ENCODE assay signal across 2 cellular contexts in the genomic region with DNA sequence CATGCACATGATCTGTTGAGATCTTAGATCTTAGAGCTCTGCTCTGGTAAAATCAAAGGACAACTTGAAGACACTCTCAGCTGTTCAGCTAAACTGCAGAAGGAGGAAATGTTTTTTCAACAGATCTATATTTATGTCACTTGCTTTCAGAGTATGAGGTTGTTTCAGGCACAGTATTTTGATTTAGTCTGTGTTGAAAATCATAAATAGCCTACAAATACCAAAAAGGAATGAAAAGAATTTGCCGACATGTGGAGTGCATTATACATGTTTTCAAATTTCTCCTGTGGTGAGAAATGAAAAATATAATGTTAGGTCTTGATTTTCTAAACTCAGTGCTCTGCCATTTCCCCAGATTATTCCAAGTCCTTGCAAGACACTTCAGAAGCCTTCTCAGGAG.
TF ChIP-seq lines count a peak whose summit lies in the region.

No MANE protein-coding gene starts in this region.

TF ChIP-seq in SK-N-SH treated with all-trans-retinoic acid at 6 μM for 48 hours, 23 proteins besides CTCF, POLR2A, EP300 and RAD21 (continued from another document):
- TF ChIP-seq PATZ1 (CRISPR knock-in tag; IDR thresholded peaks at IDR 0.05; ENCODE audit: borderline replicate concordance) = no peak
- no peak for TF ChIP-seq BACH2 (CRISPR knock-in tag; IDR thresholded peaks at IDR 0.05; ENCODE audit: borderline replicate concordance)
- TF ChIP-seq ARNTL (CRISPR knock-in tag; IDR thresholded peaks at IDR 0.05; ENCODE audit: borderline replicate concordance, low read depth) = no peak
- TF ChIP-seq, protein P1, sequence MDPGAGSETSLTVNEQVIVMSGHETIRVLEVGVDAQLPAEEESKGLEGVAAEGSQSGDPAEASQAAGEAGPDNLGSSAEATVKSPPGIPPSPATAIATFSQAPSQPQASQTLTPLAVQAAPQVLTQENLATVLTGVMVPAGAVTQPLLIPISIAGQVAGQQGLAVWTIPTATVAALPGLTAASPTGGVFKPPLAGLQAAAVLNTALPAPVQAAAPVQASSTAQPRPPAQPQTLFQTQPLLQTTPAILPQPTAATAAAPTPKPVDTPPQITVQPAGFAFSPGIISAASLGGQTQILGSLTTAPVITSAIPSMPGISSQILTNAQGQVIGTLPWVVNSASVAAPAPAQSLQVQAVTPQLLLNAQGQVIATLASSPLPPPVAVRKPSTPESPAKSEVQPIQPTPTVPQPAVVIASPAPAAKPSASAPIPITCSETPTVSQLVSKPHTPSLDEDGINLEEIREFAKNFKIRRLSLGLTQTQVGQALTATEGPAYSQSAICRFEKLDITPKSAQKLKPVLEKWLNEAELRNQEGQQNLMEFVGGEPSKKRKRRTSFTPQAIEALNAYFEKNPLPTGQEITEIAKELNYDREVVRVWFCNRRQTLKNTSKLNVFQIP (CRISPR knock-in tag; IDR thresholded peaks at IDR 0.05; ENCODE audit: borderline replicate concordance, low read depth) = no peak
- no peak for TF ChIP-seq ZFP30 (CRISPR knock-in tag; IDR thresholded peaks at IDR 0.05)
- TF ChIP-seq ZC3H10 (CRISPR knock-in tag; IDR thresholded peaks at IDR 0.05) = no peak
- TF ChIP-seq TSHZ2 (CRISPR knock-in tag; IDR thresholded peaks at IDR 0.05) = no peak
- TF ChIP-seq, protein P2, sequence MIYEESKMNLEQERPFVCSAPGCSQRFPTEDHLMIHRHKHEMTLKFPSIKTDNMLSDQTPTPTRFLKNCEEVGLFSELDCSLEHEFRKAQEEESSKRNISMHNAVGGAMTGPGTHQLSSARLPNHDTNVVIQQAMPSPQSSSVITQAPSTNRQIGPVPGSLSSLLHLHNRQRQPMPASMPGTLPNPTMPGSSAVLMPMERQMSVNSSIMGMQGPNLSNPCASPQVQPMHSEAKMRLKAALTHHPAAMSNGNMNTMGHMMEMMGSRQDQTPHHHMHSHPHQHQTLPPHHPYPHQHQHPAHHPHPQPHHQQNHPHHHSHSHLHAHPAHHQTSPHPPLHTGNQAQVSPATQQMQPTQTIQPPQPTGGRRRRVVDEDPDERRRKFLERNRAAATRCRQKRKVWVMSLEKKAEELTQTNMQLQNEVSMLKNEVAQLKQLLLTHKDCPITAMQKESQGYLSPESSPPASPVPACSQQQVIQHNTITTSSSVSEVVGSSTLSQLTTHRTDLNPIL (CRISPR knock-in tag; IDR thresholded peaks at IDR 0.05; ENCODE audit: low read depth) = no peak

TF ChIP-seq in SK-N-SH, 30 proteins besides CTCF, POLR2A, EP300 and RAD21 (continued from another document):
- TF ChIP-seq, protein P3, sequence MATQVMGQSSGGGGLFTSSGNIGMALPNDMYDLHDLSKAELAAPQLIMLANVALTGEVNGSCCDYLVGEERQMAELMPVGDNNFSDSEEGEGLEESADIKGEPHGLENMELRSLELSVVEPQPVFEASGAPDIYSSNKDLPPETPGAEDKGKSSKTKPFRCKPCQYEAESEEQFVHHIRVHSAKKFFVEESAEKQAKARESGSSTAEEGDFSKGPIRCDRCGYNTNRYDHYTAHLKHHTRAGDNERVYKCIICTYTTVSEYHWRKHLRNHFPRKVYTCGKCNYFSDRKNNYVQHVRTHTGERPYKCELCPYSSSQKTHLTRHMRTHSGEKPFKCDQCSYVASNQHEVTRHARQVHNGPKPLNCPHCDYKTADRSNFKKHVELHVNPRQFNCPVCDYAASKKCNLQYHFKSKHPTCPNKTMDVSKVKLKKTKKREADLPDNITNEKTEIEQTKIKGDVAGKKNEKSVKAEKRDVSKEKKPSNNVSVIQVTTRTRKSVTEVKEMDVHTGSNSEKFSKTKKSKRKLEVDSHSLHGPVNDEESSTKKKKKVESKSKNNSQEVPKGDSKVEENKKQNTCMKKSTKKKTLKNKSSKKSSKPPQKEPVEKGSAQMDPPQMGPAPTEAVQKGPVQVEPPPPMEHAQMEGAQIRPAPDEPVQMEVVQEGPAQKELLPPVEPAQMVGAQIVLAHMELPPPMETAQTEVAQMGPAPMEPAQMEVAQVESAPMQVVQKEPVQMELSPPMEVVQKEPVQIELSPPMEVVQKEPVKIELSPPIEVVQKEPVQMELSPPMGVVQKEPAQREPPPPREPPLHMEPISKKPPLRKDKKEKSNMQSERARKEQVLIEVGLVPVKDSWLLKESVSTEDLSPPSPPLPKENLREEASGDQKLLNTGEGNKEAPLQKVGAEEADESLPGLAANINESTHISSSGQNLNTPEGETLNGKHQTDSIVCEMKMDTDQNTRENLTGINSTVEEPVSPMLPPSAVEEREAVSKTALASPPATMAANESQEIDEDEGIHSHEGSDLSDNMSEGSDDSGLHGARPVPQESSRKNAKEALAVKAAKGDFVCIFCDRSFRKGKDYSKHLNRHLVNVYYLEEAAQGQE (IDR thresholded peaks at IDR 0.05; ENCODE audit: low read depth, low read length) = no peak
- TF ChIP-seq SIN3A (IDR thresholded peaks at IDR 0.05; ENCODE audit: borderline replicate concordance, low read depth, low read length) (no peak), GABPA (IDR thresholded peaks at IDR 0.05; ENCODE audit: low read depth) (no peak), POLR2AphosphoS5 (IDR thresholded peaks at IDR 0.05; ENCODE audit: low read depth, low read length) (no peak), FOXJ3 (CRISPR knock-in tag; IDR thresholded peaks at IDR 0.05) (no peak), TEAD4 (IDR thresholded peaks at IDR 0.05; ENCODE audit: borderline replicate concordance, insufficient read depth) (no peak), SMC3 (IDR thresholded peaks at IDR 0.05; ENCODE audit: low read depth, low read length) (no peak), FOXM1 (IDR thresholded peaks at IDR 0.05; ENCODE audit: low read depth) (no peak)
- TF ChIP-seq, protein P4, sequence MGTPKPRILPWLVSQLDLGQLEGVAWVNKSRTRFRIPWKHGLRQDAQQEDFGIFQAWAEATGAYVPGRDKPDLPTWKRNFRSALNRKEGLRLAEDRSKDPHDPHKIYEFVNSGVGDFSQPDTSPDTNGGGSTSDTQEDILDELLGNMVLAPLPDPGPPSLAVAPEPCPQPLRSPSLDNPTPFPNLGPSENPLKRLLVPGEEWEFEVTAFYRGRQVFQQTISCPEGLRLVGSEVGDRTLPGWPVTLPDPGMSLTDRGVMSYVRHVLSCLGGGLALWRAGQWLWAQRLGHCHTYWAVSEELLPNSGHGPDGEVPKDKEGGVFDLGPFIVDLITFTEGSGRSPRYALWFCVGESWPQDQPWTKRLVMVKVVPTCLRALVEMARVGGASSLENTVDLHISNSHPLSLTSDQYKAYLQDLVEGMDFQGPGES (IDR thresholded peaks at IDR 0.05; ENCODE audit: low read depth, low read length) = no peak
